26 cellular contexts compared by ENCODE assay signal in the genomic region with DNA sequence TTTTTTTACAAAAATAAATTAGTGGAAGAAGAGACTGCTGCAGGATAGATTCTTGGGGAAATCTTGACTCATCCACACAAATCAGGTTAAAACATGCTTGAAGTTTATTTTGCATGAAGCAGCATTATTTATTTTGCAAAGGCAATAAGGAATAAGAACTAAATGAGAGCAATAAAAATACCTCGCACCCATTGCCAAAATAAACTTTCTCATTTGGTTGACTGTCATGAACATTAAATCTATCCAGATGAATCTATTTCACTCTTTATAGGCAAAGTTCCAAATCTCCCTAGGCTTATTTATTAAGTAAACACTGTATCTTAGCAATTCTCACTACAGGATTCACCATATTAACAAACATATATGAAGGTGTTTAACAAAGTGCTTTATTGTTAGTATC. TPM values are rescaled to one million over a fixed set of nuclear protein-coding genes. Genes with fewer than 3 reads are reported as not detected.
DNase-seq lines count a peak whose midpoint lies in the region; ATAC-seq, FAIRE-seq and TF ChIP-seq lines count a peak whose summit lies in the region.
"Had no signal": no experiment of that assay in that cellular context is flagged by ENCODE, and none has a peak within 500 bp of the region (broad histone marks: within the 10 kb centered on the region; RNA-seq: fewer than 3 reads in every experiment).

No MANE protein-coding gene starts in this region.

- TF ChIP-seq RAD21 in HepG2 (CRISPR knock-in tag; IDR thresholded peaks at IDR 0.05), result no peak

- POLR2A ChIA-PET in HepG2 (lab: Yijun Ruan, JAX), result no interaction called here

- H3K27ac ChIP-seq in 22Rv1 (peak overlapping the region; percentile 75), VCaP (peak overlapping the region; percentile 64), HepG2 (ENCODE audit: extremely low read length, insufficient read depth, low read length) (no peak overlapping the region)
- H3K27ac ChIP-seq: heart right ventricle, neural progenitor cell had no signal

- FAIRE-seq in HepG2 (lab: Jason Lieb, UNC), result no peak
- FAIRE-seq: H1, RCC 7860 had no signal

- H3K4me2 ChIP-seq in HepG2 (ENCODE audit: low read depth, low read length), result no peak overlapping the region
- H3K4me2 ChIP-seq: neural progenitor cell had no signal

- ATAC-seq in HepG2, result no peak
- ATAC-seq: activated CD8-positive, alpha-beta memory T cell treated with anti-CD3 and anti-CD28 coated beads, Interleukin-2, amount 10 ng/mL, durations not matched to agents 7 days and 5 days; activated T-helper 17 cell treated with anti-CD3 and anti-CD28 coated beads, Interleukin-2, amount 50 U/mL, for 72 hours; effector memory CD8-positive, alpha-beta T cell; heart right ventricle; T-helper 17 cell had no signal

- H3K27me3 ChIP-seq in MG63 (no peaks in the 10 kb centered on the region), HepG2 (ENCODE audit: control insufficient read depth in 1 of 2, insufficient read depth in 2 of 2, low read length in 2 of 2) (peaks cover 0 to 5% of the 10 kb centered on the region in 2 experiments; a peak in 2 of 5 replicates)
- H3K27me3 ChIP-seq: neural progenitor cell, sigmoid colon had no signal

- TF ChIP-seq CTCF in 22Rv1 (IDR thresholded peaks at IDR 0.05), result no peak
- no peak for TF ChIP-seq CTCF in VCaP (conservative IDR thresholded peaks at IDR 0.05)
- TF ChIP-seq CTCF in fibroblast of mammary gland (conservative IDR thresholded peaks at IDR 0.05; ENCODE audit: control insufficient read depth, insufficient read depth, low read depth, low read length), result no peak
- no peak for TF ChIP-seq CTCF in HepG2 (CRISPR knock-in tag; IDR thresholded peaks at IDR 0.05)

- H2AFZ ChIP-seq in HepG2 (ENCODE audit: low read length), result no peak overlapping the region
- H2AFZ ChIP-seq: neural progenitor cell had no signal

- no peaks in the 10 kb centered on the region for H4K20me1 ChIP-seq in HepG2 (ENCODE audit: insufficient read depth, low read length)

- H3K36me3 ChIP-seq in MG63, result no peaks in the 10 kb centered on the region
- no peaks in the 10 kb centered on the region for H3K36me3 ChIP-seq in HepG2 (replicated peaks in 1 of 2; ENCODE audit: control insufficient read depth in 1 of 2, insufficient read depth in 2 of 2, low read length in 2 of 2)
- H3K36me3 ChIP-seq: heart right ventricle, neural progenitor cell, sigmoid colon had no signal

- TF ChIP-seq EP300 in HepG2 (IDR thresholded peaks at IDR 0.05; ENCODE audit: low read depth in 2 of 2, low read length in 2 of 2), result no peak
- TF ChIP-seq EP300 in HepG2 (CRISPR knock-in tag; IDR thresholded peaks at IDR 0.05; ENCODE audit: borderline replicate concordance), result no peak

- no peaks in the 10 kb centered on the region for H3K79me2 ChIP-seq in HepG2 (ENCODE audit: insufficient read depth, low read length)

- WGBS in HepG2 (ENCODE audit: low lambda C conversion rate), result 0% methylated on average over 1 of the region's 1 CpG

- no TSS peak for BruUV-seq in HepG2 (replicated peaks; lab: Mats Ljungman, UMichigan)

- no peaks in the 10 kb centered on the region for H3K4me1 ChIP-seq in HepG2 (ENCODE audit: insufficient read depth, low read length)
- H3K4me1 ChIP-seq: heart right ventricle had no signal

- H3K4me3 ChIP-seq in fibroblast of mammary gland (ENCODE audit: control insufficient read depth, low read depth, low read length) (no peak overlapping the region), MG63 (no peak overlapping the region), HepG2 (replicated peaks in 1 of 3; ENCODE audit: insufficient read depth in 1 of 3, low read depth in 2 of 3, low read length in 3 of 3) (no peak overlapping the region)
- H3K4me3 ChIP-seq: heart right ventricle, neural progenitor cell, sigmoid colon had no signal

- in situ Hi-C loops in HepG2 (cut with HindIII; ENCODE audit: extremely low pct_ligation_motif_present, low pct_unique_long_range_greater_than_20kb), result no loop called here

- no peak for TF ChIP-seq POLR2A in HepG2 (IDR thresholded peaks at IDR 0.05; ENCODE audit: insufficient read depth in 1 of 2, low read depth in 2 of 2, low read length in 2 of 2)

- intact Hi-C loops in HepG2 (cut with micrococcal nuclease; ENCODE audit: unreplicated experiment), result no loop called here

- H3K9ac ChIP-seq in HepG2 (ENCODE audit: insufficient read depth, low read depth, low read length), result no peak overlapping the region
- H3K9ac ChIP-seq: neural progenitor cell had no signal

- DNase-seq in LHCN-M2 (ENCODE audit: low read depth) (peak; percentile 10), fibroblast of mammary gland (ENCODE audit: low read depth) (peak; percentile 53), MG63 (no peak), activated T-cell treated with anti-CD3 and anti-CD28 coated beads for 4 hours (no peak), hypothalamus (lab: John Stamatoyannopoulos, UW) (no peak), HepG2 (ENCODE audit: low spot score) (no peak)
- DNase-seq: ACHN; activated CD4-positive, alpha-beta T cell treated with anti-CD3 and anti-CD28 coated beads for 48 hours; activated CD8-positive, alpha-beta memory T cell treated with anti-CD3 and anti-CD28 coated beads, Interleukin-2, amount 10 ng/mL, durations not matched to agents 7 days and 5 days; activated naive CD8-positive, alpha-beta T cell treated with anti-CD3 and anti-CD28 coated beads for 36 hours; C1 segment of cervical spinal cord; effector memory CD8-positive, alpha-beta T cell; heart right ventricle; NCI-H1694; NCI-H446; posterior cingulate gyrus; sigmoid colon; T-helper 17 cell had no signal

- peaks cover 2% of the 10 kb centered on the region; the same call in 1 of the 2 replicates for H3K9me3 ChIP-seq in MG63
- H3K9me3 ChIP-seq in HepG2 (ENCODE audit: low read length), result peaks cover 16% of the 10 kb centered on the region; the same call in 1 of the 2 replicates

- CTCF ChIA-PET in HepG2 (lab: Yijun Ruan, JAX; ENCODE audit: low intra/inter-chr PET ratio, low total read pairs), result no interaction called here

TF ChIP-seq in HepG2, 621 proteins besides CTCF, POLR2A, EP300 and RAD21 (continues in another document):
- no peak for TF ChIP-seq RNF2 (conservative IDR thresholded peaks at IDR 0.05; ENCODE audit: low read depth)
- TF ChIP-seq CCDC6 (CRISPR knock-in tag; IDR thresholded peaks at IDR 0.05), result no peak
- TF ChIP-seq, protein P1, sequence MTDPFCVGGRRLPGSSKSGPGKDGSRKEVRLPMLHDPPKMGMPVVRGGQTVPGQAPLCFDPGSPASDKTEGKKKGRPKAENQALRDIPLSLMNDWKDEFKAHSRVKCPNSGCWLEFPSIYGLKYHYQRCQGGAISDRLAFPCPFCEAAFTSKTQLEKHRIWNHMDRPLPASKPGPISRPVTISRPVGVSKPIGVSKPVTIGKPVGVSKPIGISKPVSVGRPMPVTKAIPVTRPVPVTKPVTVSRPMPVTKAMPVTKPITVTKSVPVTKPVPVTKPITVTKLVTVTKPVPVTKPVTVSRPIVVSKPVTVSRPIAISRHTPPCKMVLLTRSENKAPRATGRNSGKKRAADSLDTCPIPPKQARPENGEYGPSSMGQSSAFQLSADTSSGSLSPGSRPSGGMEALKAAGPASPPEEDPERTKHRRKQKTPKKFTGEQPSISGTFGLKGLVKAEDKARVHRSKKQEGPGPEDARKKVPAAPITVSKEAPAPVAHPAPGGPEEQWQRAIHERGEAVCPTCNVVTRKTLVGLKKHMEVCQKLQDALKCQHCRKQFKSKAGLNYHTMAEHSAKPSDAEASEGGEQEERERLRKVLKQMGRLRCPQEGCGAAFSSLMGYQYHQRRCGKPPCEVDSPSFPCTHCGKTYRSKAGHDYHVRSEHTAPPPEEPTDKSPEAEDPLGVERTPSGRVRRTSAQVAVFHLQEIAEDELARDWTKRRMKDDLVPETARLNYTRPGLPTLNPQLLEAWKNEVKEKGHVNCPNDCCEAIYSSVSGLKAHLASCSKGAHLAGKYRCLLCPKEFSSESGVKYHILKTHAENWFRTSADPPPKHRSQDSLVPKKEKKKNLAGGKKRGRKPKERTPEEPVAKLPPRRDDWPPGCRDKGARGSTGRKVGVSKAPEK (CRISPR knock-in tag; IDR thresholded peaks at IDR 0.05; ENCODE audit: borderline replicate concordance), result no peak
- TF ChIP-seq, protein P2, sequence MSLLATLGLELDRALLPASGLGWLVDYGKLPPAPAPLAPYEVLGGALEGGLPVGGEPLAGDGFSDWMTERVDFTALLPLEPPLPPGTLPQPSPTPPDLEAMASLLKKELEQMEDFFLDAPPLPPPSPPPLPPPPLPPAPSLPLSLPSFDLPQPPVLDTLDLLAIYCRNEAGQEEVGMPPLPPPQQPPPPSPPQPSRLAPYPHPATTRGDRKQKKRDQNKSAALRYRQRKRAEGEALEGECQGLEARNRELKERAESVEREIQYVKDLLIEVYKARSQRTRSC (CRISPR knock-in tag; IDR thresholded peaks at IDR 0.05; ENCODE audit: low read depth), result no peak

RNA-seq across cellular contexts. Expression of a gene that starts 58.9 kb away (rescaled TPM):
- 0.26 and 0.92 TPM in 2 replicates for total RNA-seq in LHCN-M2 (2014; rRNA removed)
- 0.69 TPM for polyA plus RNA-seq in LHCN-M2 (2012)
- total RNA-seq in MG63 (2014; rRNA removed; shearing (Covaris generic); ENCODE audit: low replicate concordance), result 0.79 TPM in 1 of 2 replicates, not detected in the other
- not detected in 2 replicates for total RNA-seq in HepG2 (2016; rRNA removed; fragmentation: Illumina TruSeq; extraction: Trizol)
- not detected in 2 replicates for total RNA-seq in HepG2 (2016; cell fraction: cytosol; rRNA removed; fragmentation: Illumina TruSeq; extraction: Trizol; ENCODE audit: low read depth)
- total RNA-seq in HepG2 (2016; cell fraction: insoluble cytoplasmic fraction; rRNA removed; fragmentation: Illumina TruSeq; extraction: Trizol), result not detected in 2 replicates
- not detected in 2 replicates for total RNA-seq in HepG2 (2016; cell fraction: membrane; rRNA removed; fragmentation: Illumina TruSeq; extraction: Trizol)
- total RNA-seq in HepG2 (2016; cell fraction: nucleus; rRNA removed; fragmentation: Illumina TruSeq; extraction: Trizol), result not detected in 2 replicates
- not detected in 2 replicates for polyA plus RNA-seq in HepG2 (2011; rRNA removed)
- not detected in 2 replicates for polyA plus RNA-seq in HepG2 (2011; cell fraction: cytosol; rRNA removed)
- polyA plus RNA-seq in HepG2 (2011; cell fraction: nucleus; rRNA removed), result not detected in 2 replicates
- not detected in 2 replicates for polyA plus RNA-seq in HepG2 (2012)
- polyA plus RNA-seq in HepG2 (2016; cell fraction: cytosol; fragmentation: Illumina TruSeq; extraction: Trizol; ENCODE audit: low read depth), result not detected in 2 replicates
- polyA plus RNA-seq in HepG2 (2016; cell fraction: insoluble cytoplasmic fraction; fragmentation: Illumina TruSeq; extraction: Trizol; ENCODE audit: low read depth), result not detected in 2 replicates
- not detected in 2 replicates for polyA plus RNA-seq in HepG2 (2016; cell fraction: membrane; fragmentation: Illumina TruSeq; extraction: Trizol; ENCODE audit: low read depth)
- polyA plus RNA-seq in HepG2 (2016; cell fraction: nucleus; fragmentation: Illumina TruSeq; extraction: Trizol; ENCODE audit: insufficient read depth, low read depth), result not detected in 2 replicates
- not detected in 2 replicates for polyA minus RNA-seq in HepG2 (2011; rRNA and poly(A)+ RNA removed; ENCODE audit: low replicate concordance)
- polyA minus RNA-seq in HepG2 (2011; cell fraction: cytosol; rRNA and poly(A)+ RNA removed), result not detected in 2 replicates
- polyA minus RNA-seq in HepG2 (2011; cell fraction: nucleus; rRNA and poly(A)+ RNA removed), result not detected in 2 replicates
- total RNA-seq: G401, H1, SK-MEL-5 had no signal
- polyA plus RNA-seq: H1 had no signal

Comparison
In these comparisons a context has a peak if more than half of its experiments do, and no peak if none do; other contexts are left out.
1. DNase-seq: peak in LHCN-M2 (single experiment) and fibroblast of mammary gland (single experiment); none in MG63 (single experiment), activated T-cell treated with anti-CD3 and anti-CD28 coated beads for 4 hours (single experiment), hypothalamus (0 of 51) and HepG2 (single experiment).